14 cellular contexts compared by ENCODE assay signal in the genomic region with DNA sequence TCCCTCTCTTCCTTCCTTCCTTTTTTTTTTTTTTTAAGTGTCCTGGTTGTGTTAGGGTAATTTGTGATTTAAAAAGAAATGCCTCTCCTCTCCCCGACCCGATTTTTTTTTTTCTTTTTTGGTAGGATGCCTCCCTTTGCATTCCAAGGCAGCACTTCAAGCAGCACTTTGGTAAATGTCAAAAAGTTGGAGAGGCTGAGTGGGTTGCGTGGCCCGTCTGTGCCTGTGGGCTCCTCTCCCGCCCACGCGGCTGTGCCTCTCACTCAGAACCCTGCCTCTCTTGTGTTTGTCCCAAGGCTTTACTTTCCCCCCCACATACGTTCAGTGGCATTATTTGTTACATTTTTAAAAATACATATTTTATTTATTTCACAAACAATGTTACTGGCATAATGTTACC.
DNase-seq lines count a peak whose midpoint lies in the region; ATAC-seq, FAIRE-seq and TF ChIP-seq lines count a peak whose summit lies in the region.
"Had no signal": no experiment of that assay in that cellular context is flagged by ENCODE, and none has a peak within 500 bp of the region (broad histone marks: within the 10 kb centered on the region; RNA-seq: fewer than 3 reads in every experiment).

No MANE protein-coding gene starts in this region.

- no peak for TF ChIP-seq CTCF in RWPE2 (IDR thresholded peaks at IDR 0.05; ENCODE audit: poor library complexity, severe bottlenecking)
- no peak for TF ChIP-seq CTCF in fibroblast of pulmonary artery (IDR thresholded peaks at IDR 0.05; ENCODE audit: low read length, missing control alignments)

- no peaks in the 10 kb centered on the region for H3K27me3 ChIP-seq in RWPE2 (ENCODE audit: insufficient read depth, poor library complexity, severe bottlenecking)
- H3K27me3 ChIP-seq in rectal smooth muscle tissue (ENCODE audit: control insufficient read depth, insufficient read depth, low read length), result no peaks in the 10 kb centered on the region
- H3K27me3 ChIP-seq: pancreas had no signal

- H3K4me3 ChIP-seq in RWPE2 (ENCODE audit: severe bottlenecking), result no peak overlapping the region
- no peak overlapping the region for H3K4me3 ChIP-seq in fibroblast of pulmonary artery (replicated peaks; ENCODE audit: low read depth, low read length)
- H3K4me3 ChIP-seq in rectal smooth muscle tissue (ENCODE audit: low read length), result no peak overlapping the region
- H3K4me3 ChIP-seq: pancreas had no signal

- FAIRE-seq in GM12892 (lab: Jason Lieb, UNC), result no peak
- FAIRE-seq: bronchial epithelial cell, pancreas, RCC 7860 had no signal

- H3K4me1 ChIP-seq in RWPE2 (ENCODE audit: insufficient read depth, poor library complexity, severe bottlenecking) (peaks cover 11% of the 10 kb centered on the region), rectal smooth muscle tissue (ENCODE audit: control insufficient read depth, insufficient read depth, low read length) (peaks cover 40% of the 10 kb centered on the region)

- ATAC-seq in RWPE2 (ENCODE audit: low read depth) (no peak), HG02642 (IDR thresholded peaks at IDR 0.05; ENCODE audit: poor library complexity, unreplicated experiment) (no peak)
- ATAC-seq: activated T-cell treated with anti-CD3 and anti-CD28 coated beads, Interleukin-2, amount 50 U/mL, for 4 hours; pancreas had no signal

- no peak for TF ChIP-seq POLR2A in GM12892 (IDR thresholded peaks at IDR 0.05; ENCODE audit: low read depth, low read length)

- H3K36me3 ChIP-seq in RWPE2 (ENCODE audit: low read depth) (no peaks in the 10 kb centered on the region), rectal smooth muscle tissue (ENCODE audit: control insufficient read depth, insufficient read depth, low read length) (no peaks in the 10 kb centered on the region)
- H3K36me3 ChIP-seq: pancreas had no signal

- DNase-seq in AG08395 (ENCODE audit: low spot score) (peak; percentile 31), RWPE2 (ENCODE audit: low spot score) (no peak), fibroblast of pulmonary artery (ENCODE audit: low read depth) (peak; percentile 43), GM12892 (ENCODE audit: insufficient read length) (no peak), SKM-1 (lab: John Stamatoyannopoulos, UW; ENCODE audit: unreplicated experiment) (no peak)
- no peak for DNase-seq in activated T-cell treated with anti-CD3 and anti-CD28 coated beads, Interleukin-2, amount 50 U/mL, for 48 hours
- DNase-seq: activated T-cell treated with anti-CD3 and anti-CD28 coated beads, Interleukin-2, amount 50 U/mL, for 4 hours; NCI-H1105 treated with DMSO at 0.1 percent for 48 hours; NCI-H510A had no signal

- H3K9me3 ChIP-seq in RWPE2 (ENCODE audit: severe bottlenecking), result no peaks in the 10 kb centered on the region
- H3K9me3 ChIP-seq: pancreas had no signal

- H3K27ac ChIP-seq in RWPE2 (ENCODE audit: poor library complexity, severe bottlenecking), result peak overlapping the region; percentile 13
- peak overlapping the region; percentile 77 for H3K27ac ChIP-seq in rectal smooth muscle tissue (ENCODE audit: low read depth, low read length)
- H3K27ac ChIP-seq: pancreas had no signal

- H3K9ac ChIP-seq in rectal smooth muscle tissue (ENCODE audit: low read length), result no peak overlapping the region

Comparison
In these comparisons a context has a peak if more than half of its experiments do, and no peak if none do; other contexts are left out.
1. DNase-seq: peak in AG08395 (single experiment) and fibroblast of pulmonary artery (single experiment); none in RWPE2 (single experiment), GM12892 (single experiment), SKM-1 (single experiment) and activated T-cell treated with anti-CD3 and anti-CD28 coated beads, Interleukin-2, amount 50 U/mL, for 48 hours (0 of 2).